14 cellular contexts compared by ENCODE assay signal in the genomic region with DNA sequence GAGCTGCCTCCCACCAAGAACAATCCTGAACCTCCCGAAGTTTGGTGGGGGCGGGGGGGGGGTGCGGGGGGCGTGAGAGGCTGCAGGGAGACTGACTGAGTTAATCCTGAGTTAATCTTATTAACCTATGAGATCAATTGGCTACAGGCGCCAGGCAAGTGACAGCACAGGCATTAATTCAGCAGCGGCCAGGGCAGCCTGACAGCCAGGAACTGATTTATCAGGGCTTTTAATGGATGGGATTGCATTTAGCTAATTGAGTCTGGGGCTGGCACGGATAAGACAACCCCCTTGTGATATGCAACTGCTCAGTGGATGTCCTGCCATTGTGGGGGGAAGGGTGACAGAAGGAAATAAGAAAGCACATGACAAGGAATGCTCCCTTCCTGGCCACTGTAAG.
"Had no signal": no experiment of that assay in that cellular context is flagged by ENCODE, and none has a peak within 500 bp of the region (broad histone marks: within the 10 kb centered on the region; RNA-seq: fewer than 3 reads in every experiment).

No MANE protein-coding gene starts in this region.

- H3K27me3 ChIP-seq: gastrocnemius medialis, stomach, testis, upper lobe of left lung had no signal

- DNase-seq: activated CD4-positive, alpha-beta T cell treated with anti-CD3 and anti-CD28 coated beads, Interleukin-2, amount 50 U/mL, for 1 hour; activated CD8-positive, alpha-beta memory T cell treated with anti-CD3 and anti-CD28 coated beads for 24 hours; activated gamma-delta T cell treated with Interleukin-2 at 50 U/mL for 16 hours; amniotic stem cell; effector memory CD4-positive, alpha-beta T cell; gastrocnemius medialis; mammary epithelial cell; natural killer cell; stimulated activated CD4-positive, alpha-beta T cell treated with anti-CD3 and anti-CD28 coated beads, Interleukin-1b, Interleukin-23, amount 100 ng/mL, for 48 hours; stomach; testis had no signal

- H3K4me3 ChIP-seq: gastrocnemius medialis, prostate gland, stomach, testis, upper lobe of left lung had no signal

- H3K4me1 ChIP-seq: gastrocnemius medialis, prostate gland, testis had no signal

- H3K36me3 ChIP-seq: gastrocnemius medialis, prostate gland, stomach, upper lobe of left lung had no signal

- H3K9me3 ChIP-seq: gastrocnemius medialis, prostate gland, stomach, testis, upper lobe of left lung had no signal

- H3K27ac ChIP-seq: epithelial cell of prostate, gastrocnemius medialis, prostate gland, stomach, testis, upper lobe of left lung had no signal
